ENCODE assay signal across 1 cellular context in the genomic region with DNA sequence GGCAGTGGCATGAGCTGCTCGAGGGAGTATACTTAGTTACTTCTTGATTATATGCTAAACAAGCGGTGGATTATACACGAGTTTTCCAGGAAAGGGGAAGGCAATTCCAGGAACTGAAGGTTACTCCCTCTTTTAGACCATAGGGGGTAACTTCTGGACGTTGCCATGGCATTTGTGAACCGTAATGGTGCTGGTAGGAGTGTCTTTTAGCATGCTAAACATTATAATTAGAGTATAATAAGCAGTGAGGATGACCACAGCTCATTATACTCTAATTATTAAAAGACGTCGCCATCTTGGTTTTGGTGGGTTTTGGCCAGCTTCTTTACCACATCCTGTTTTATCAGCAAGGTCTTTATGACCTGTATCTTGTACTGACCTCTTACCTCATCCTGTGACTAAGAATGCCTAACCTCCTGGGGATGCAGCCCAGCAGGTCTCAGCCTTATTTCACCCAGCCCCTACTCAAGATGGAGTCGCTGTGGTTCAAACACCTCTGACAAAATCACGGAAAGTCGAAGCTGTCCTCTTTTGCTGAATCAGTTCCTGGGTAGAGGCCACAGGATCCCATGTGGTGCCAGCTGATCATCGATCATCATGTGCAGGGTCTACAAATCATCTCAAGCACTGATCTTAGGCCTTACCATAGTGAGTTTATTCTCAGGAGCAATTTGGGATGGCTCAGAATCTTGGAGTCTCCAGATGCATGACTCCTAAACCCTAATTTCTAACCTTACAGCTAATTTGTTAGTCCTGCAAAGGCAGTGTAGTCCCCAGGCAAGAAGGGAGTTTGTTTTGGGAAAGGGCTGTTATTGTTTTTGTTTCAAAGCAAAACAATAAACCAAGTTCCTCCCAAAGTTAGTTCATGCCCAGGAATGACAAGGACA.
A peak's percentile ranks its signal among the peaks of the same experiment; 100 is the strongest.
TF ChIP-seq lines count a peak whose summit lies in the region.

No MANE protein-coding gene starts in this region.

TF ChIP-seq in K562, 482 proteins besides CTCF, POLR2A, EP300 and RAD21 (continued from another document and continues in another):
- TF ChIP-seq, protein P1, sequence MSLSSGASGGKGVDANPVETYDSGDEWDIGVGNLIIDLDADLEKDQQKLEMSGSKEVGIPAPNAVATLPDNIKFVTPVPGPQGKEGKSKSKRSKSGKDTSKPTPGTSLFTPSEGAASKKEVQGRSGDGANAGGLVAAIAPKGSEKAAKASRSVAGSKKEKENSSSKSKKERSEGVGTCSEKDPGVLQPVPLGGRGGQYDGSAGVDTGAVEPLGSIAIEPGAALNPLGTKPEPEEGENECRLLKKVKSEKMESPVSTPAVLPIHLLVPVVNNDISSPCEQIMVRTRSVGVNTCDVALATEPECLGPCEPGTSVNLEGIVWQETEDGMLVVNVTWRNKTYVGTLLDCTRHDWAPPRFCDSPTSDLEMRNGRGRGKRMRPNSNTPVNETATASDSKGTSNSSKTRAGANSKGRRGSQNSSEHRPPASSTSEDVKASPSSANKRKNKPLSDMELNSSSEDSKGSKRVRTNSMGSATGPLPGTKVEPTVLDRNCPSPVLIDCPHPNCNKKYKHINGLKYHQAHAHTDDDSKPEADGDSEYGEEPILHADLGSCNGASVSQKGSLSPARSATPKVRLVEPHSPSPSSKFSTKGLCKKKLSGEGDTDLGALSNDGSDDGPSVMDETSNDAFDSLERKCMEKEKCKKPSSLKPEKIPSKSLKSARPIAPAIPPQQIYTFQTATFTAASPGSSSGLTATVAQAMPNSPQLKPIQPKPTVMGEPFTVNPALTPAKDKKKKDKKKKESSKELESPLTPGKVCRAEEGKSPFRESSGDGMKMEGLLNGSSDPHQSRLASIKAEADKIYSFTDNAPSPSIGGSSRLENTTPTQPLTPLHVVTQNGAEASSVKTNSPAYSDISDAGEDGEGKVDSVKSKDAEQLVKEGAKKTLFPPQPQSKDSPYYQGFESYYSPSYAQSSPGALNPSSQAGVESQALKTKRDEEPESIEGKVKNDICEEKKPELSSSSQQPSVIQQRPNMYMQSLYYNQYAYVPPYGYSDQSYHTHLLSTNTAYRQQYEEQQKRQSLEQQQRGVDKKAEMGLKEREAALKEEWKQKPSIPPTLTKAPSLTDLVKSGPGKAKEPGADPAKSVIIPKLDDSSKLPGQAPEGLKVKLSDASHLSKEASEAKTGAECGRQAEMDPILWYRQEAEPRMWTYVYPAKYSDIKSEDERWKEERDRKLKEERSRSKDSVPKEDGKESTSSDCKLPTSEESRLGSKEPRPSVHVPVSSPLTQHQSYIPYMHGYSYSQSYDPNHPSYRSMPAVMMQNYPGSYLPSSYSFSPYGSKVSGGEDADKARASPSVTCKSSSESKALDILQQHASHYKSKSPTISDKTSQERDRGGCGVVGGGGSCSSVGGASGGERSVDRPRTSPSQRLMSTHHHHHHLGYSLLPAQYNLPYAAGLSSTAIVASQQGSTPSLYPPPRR (CRISPR knock-in tag; IDR thresholded peaks at IDR 0.05; ENCODE audit: borderline replicate concordance): no peak
- TF ChIP-seq, protein P2, sequence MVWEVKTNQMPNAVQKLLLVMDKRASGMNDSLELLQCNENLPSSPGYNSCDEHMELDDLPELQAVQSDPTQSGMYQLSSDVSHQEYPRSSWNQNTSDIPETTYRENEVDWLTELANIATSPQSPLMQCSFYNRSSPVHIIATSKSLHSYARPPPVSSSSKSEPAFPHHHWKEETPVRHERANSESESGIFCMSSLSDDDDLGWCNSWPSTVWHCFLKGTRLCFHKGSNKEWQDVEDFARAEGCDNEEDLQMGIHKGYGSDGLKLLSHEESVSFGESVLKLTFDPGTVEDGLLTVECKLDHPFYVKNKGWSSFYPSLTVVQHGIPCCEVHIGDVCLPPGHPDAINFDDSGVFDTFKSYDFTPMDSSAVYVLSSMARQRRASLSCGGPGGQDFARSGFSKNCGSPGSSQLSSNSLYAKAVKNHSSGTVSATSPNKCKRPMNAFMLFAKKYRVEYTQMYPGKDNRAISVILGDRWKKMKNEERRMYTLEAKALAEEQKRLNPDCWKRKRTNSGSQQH (CRISPR knock-in tag; IDR thresholded peaks at IDR 0.05): peak; percentile 98
- TF ChIP-seq CEBPG (CRISPR knock-in tag; IDR thresholded peaks at IDR 0.05) (no peak), CEBPG (tag; conservative IDR thresholded peaks at IDR 0.05 in 1 of 2, IDR thresholded peaks at IDR 0.05 in 1 of 2) (peak in 1 of 2 experiments; percentile 54; a peak in 2 of 4 replicates), SIX5 (IDR thresholded peaks at IDR 0.05; ENCODE audit: borderline replicate concordance in 1 of 2, insufficient read depth in 1 of 2, low read depth in 1 of 2, low read length in 2 of 2) (no peak), MTA2 (IDR thresholded peaks at IDR 0.05; ENCODE audit: low read depth) (no peak), TRIM28 (IDR thresholded peaks at IDR 0.05) (no peak), KHSRP (IDR thresholded peaks at IDR 0.05) (no peak), ZNF347 (CRISPR knock-in tag; IDR thresholded peaks at IDR 0.05; ENCODE audit: low read depth) (no peak), COPS2 (conservative IDR thresholded peaks at IDR 0.05) (no peak), POLR3G (IDR thresholded peaks at IDR 0.05; ENCODE audit: extremely low read depth, insufficient read length, insufficient replicate concordance) (no peak), ZNF232 (CRISPR knock-in tag; IDR thresholded peaks at IDR 0.05) (no peak), HNRNPL (IDR thresholded peaks at IDR 0.05; ENCODE audit: low read depth, low read length) (no peak), SREBF2 (CRISPR knock-in tag; IDR thresholded peaks at IDR 0.05) (no peak), ZBTB17 (CRISPR knock-in tag; IDR thresholded peaks at IDR 0.05) (peak; percentile 89), TRIM24 (IDR thresholded peaks at IDR 0.05) (no peak), PPARD (CRISPR knock-in tag; IDR thresholded peaks at IDR 0.05) (peak; percentile 15; the same call in 1 of the 2 replicates), ASH1L (IDR thresholded peaks at IDR 0.05; ENCODE audit: borderline replicate concordance, low read depth, partially characterized antibody) (no peak), HMG20B (CRISPR knock-in tag; IDR thresholded peaks at IDR 0.05) (no peak; the same call in 1 of the 2 replicates), GTF2F1 (IDR thresholded peaks at IDR 0.05; ENCODE audit: low read depth, low read length) (no peak), CHD1 (IDR thresholded peaks at IDR 0.05; ENCODE audit: low read length) (no peak), TBL1XR1 (IDR thresholded peaks at IDR 0.05; ENCODE audit: low read length in 2 of 2) (no peak), SAP30 (IDR thresholded peaks at IDR 0.05; ENCODE audit: borderline replicate concordance, insufficient read depth, low read depth, low read length, poor library complexity, severe bottlenecking) (no peak), PRMT5 (CRISPR knock-in tag; IDR thresholded peaks at IDR 0.05) (no peak), SMARCC2 (IDR thresholded peaks at IDR 0.05; ENCODE audit: low read depth) (no peak), GABPB1 (CRISPR knock-in tag; IDR thresholded peaks at IDR 0.05) (no peak), TCFL5 (CRISPR knock-in tag; conservative IDR thresholded peaks at IDR 0.05) (peak; percentile 92)
- TF ChIP-seq, protein P3, sequence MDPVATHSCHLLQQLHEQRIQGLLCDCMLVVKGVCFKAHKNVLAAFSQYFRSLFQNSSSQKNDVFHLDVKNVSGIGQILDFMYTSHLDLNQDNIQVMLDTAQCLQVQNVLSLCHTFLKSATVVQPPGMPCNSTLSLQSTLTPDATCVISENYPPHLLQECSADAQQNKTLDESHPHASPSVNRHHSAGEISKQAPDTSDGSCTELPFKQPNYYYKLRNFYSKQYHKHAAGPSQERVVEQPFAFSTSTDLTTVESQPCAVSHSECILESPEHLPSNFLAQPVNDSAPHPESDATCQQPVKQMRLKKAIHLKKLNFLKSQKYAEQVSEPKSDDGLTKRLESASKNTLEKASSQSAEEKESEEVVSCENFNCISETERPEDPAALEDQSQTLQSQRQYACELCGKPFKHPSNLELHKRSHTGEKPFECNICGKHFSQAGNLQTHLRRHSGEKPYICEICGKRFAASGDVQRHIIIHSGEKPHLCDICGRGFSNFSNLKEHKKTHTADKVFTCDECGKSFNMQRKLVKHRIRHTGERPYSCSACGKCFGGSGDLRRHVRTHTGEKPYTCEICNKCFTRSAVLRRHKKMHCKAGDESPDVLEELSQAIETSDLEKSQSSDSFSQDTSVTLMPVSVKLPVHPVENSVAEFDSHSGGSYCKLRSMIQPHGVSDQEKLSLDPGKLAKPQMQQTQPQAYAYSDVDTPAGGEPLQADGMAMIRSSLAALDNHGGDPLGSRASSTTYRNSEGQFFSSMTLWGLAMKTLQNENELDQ (CRISPR knock-in tag; IDR thresholded peaks at IDR 0.05; ENCODE audit: borderline replicate concordance): no peak
- TF ChIP-seq, protein P4, sequence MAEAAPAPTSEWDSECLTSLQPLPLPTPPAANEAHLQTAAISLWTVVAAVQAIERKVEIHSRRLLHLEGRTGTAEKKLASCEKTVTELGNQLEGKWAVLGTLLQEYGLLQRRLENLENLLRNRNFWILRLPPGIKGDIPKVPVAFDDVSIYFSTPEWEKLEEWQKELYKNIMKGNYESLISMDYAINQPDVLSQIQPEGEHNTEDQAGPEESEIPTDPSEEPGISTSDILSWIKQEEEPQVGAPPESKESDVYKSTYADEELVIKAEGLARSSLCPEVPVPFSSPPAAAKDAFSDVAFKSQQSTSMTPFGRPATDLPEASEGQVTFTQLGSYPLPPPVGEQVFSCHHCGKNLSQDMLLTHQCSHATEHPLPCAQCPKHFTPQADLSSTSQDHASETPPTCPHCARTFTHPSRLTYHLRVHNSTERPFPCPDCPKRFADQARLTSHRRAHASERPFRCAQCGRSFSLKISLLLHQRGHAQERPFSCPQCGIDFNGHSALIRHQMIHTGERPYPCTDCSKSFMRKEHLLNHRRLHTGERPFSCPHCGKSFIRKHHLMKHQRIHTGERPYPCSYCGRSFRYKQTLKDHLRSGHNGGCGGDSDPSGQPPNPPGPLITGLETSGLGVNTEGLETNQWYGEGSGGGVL (CRISPR knock-in tag; IDR thresholded peaks at IDR 0.05): no peak
- TF ChIP-seq, protein P5, sequence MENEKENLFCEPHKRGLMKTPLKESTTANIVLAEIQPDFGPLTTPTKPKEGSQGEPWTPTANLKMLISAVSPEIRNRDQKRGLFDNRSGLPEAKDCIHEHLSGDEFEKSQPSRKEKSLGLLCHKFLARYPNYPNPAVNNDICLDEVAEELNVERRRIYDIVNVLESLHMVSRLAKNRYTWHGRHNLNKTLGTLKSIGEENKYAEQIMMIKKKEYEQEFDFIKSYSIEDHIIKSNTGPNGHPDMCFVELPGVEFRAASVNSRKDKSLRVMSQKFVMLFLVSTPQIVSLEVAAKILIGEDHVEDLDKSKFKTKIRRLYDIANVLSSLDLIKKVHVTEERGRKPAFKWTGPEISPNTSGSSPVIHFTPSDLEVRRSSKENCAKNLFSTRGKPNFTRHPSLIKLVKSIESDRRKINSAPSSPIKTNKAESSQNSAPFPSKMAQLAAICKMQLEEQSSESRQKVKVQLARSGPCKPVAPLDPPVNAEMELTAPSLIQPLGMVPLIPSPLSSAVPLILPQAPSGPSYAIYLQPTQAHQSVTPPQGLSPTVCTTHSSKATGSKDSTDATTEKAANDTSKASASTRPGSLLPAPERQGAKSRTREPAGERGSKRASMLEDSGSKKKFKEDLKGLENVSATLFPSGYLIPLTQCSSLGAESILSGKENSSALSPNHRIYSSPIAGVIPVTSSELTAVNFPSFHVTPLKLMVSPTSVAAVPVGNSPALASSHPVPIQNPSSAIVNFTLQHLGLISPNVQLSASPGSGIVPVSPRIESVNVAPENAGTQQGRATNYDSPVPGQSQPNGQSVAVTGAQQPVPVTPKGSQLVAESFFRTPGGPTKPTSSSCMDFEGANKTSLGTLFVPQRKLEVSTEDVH (IDR thresholded peaks at IDR 0.05; ENCODE audit: low read depth, partially characterized antibody): no peak
- TF ChIP-seq, protein P6, sequence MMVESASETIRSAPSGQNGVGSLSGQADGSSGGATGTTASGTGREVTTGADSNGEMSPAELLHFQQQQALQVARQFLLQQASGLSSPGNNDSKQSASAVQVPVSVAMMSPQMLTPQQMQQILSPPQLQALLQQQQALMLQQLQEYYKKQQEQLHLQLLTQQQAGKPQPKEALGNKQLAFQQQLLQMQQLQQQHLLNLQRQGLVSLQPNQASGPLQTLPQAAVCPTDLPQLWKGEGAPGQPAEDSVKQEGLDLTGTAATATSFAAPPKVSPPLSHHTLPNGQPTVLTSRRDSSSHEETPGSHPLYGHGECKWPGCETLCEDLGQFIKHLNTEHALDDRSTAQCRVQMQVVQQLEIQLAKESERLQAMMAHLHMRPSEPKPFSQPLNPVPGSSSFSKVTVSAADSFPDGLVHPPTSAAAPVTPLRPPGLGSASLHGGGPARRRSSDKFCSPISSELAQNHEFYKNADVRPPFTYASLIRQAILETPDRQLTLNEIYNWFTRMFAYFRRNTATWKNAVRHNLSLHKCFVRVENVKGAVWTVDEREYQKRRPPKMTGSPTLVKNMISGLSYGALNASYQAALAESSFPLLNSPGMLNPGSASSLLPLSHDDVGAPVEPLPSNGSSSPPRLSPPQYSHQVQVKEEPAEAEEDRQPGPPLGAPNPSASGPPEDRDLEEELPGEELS (CRISPR knock-in tag; IDR thresholded peaks at IDR 0.05; ENCODE audit: borderline replicate concordance): no peak
- TF ChIP-seq, protein P7, sequence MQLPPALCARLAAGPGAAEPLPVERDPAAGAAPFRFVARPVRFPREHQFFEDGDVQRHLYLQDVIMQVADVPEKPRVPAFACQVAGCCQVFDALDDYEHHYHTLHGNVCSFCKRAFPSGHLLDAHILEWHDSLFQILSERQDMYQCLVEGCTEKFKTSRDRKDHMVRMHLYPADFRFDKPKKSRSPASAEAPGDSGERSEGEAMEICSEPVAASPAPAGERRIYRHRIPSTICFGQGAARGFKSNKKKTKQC (CRISPR knock-in tag; IDR thresholded peaks at IDR 0.05): no peak
- TF ChIP-seq, protein P8, sequence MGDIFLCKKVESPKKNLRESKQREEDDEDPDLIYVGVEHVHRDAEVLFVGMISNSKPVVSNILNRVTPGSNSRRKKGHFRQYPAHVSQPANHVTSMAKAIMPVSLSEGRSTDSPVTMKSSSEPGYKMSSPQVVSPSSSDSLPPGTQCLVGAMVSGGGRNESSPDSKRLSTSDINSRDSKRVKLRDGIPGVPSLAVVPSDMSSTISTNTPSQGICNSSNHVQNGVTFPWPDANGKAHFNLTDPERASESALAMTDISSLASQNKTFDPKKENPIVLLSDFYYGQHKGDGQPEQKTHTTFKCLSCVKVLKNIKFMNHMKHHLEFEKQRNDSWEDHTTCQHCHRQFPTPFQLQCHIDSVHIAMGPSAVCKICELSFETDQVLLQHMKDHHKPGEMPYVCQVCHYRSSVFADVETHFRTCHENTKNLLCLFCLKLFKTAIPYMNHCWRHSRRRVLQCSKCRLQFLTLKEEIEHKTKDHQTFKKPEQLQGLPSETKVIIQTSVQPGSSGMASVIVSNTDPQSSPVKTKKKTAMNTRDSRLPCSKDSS (IDR thresholded peaks at IDR 0.05; ENCODE audit: low read depth, partially characterized antibody): no peak
- TF ChIP-seq, protein P9, sequence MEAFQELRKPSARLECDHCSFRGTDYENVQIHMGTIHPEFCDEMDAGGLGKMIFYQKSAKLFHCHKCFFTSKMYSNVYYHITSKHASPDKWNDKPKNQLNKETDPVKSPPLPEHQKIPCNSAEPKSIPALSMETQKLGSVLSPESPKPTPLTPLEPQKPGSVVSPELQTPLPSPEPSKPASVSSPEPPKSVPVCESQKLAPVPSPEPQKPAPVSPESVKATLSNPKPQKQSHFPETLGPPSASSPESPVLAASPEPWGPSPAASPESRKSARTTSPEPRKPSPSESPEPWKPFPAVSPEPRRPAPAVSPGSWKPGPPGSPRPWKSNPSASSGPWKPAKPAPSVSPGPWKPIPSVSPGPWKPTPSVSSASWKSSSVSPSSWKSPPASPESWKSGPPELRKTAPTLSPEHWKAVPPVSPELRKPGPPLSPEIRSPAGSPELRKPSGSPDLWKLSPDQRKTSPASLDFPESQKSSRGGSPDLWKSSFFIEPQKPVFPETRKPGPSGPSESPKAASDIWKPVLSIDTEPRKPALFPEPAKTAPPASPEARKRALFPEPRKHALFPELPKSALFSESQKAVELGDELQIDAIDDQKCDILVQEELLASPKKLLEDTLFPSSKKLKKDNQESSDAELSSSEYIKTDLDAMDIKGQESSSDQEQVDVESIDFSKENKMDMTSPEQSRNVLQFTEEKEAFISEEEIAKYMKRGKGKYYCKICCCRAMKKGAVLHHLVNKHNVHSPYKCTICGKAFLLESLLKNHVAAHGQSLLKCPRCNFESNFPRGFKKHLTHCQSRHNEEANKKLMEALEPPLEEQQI (IDR thresholded peaks at IDR 0.05): no peak
